Comparison of ENCODE assay signal across 1 cellular context in the genomic region with DNA sequence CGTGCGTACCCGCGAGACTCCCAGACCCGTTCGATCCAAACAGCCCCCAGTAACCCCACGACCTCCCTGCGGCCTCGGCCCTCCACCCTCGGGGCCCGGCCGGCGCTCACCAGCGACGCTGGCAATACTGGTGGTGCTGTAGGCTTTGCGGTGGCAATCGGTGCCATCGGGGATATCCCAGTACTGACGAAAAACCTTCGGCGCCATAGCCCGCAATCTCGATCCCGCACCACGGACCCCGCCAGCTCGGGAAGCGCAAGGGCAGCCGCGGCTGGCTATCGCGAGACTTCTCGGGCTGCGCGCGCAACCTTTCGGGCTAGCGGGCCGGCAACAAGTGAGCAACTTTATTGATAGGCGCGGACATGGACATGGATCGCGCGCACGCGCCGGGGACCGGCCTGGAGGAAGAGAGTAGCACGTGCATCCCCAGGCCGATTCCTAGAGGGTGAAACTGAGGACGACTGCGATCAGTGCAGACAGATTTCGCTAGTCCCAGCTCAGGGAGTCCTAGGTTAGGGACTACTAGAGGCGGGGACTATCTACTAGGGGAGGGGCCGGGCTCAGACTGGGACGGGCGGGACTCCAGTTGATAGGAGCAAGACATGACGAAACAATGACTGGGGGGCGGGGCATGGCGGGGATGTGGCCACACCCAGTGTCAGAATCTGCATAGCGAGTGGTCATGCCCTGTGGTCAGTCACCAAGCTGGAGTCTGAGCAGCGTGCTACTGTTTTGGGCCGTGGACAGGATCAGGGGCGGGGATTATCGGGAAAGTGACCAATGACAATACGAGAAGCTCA.
A peak's percentile ranks its signal among the peaks of the same experiment; 100 is the strongest.
TF ChIP-seq lines count a peak whose summit lies in the region.

A gene (minus strand): TSS at position 289 of the 800 bp plus-strand sequence. CDS start 82 bp downstream, at position 207.

TF ChIP-seq in HepG2, 621 proteins besides CTCF, POLR2A, EP300 and RAD21 (continued from another document and continues in another):
- TF ChIP-seq, protein P1, sequence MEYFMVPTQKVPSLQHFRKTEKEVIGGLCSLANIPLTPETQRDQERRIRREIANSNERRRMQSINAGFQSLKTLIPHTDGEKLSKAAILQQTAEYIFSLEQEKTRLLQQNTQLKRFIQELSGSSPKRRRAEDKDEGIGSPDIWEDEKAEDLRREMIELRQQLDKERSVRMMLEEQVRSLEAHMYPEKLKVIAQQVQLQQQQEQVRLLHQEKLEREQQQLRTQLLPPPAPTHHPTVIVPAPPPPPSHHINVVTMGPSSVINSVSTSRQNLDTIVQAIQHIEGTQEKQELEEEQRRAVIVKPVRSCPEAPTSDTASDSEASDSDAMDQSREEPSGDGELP (IDR thresholded peaks at IDR 0.05; ENCODE audit: borderline replicate concordance, low read depth): peak; percentile 71; the same call in 1 of the 2 replicates
- TF ChIP-seq TP53 (CRISPR knock-in tag; conservative IDR thresholded peaks at IDR 0.05): no peak
- no peak for TF ChIP-seq ZKSCAN8 (CRISPR knock-in tag; IDR thresholded peaks at IDR 0.05; ENCODE audit: borderline replicate concordance)
- no peak; the same call in 1 of the 2 replicates for TF ChIP-seq SALL2 (CRISPR knock-in tag; IDR thresholded peaks at IDR 0.05)
- TF ChIP-seq TAF1 (CRISPR knock-in tag; IDR thresholded peaks at IDR 0.05): peak; percentile 90
- TF ChIP-seq ZNF660 (CRISPR knock-in tag; IDR thresholded peaks at IDR 0.05; ENCODE audit: borderline replicate concordance, low read depth): no peak
- peak; percentile 88 for TF ChIP-seq TARDBP (CRISPR knock-in tag; IDR thresholded peaks at IDR 0.05)
- TF ChIP-seq AGO2 (optimal IDR thresholded peaks at IDR 0.05; ENCODE audit: low read depth, low read length): peak; percentile 79
- TF ChIP-seq, protein P2, sequence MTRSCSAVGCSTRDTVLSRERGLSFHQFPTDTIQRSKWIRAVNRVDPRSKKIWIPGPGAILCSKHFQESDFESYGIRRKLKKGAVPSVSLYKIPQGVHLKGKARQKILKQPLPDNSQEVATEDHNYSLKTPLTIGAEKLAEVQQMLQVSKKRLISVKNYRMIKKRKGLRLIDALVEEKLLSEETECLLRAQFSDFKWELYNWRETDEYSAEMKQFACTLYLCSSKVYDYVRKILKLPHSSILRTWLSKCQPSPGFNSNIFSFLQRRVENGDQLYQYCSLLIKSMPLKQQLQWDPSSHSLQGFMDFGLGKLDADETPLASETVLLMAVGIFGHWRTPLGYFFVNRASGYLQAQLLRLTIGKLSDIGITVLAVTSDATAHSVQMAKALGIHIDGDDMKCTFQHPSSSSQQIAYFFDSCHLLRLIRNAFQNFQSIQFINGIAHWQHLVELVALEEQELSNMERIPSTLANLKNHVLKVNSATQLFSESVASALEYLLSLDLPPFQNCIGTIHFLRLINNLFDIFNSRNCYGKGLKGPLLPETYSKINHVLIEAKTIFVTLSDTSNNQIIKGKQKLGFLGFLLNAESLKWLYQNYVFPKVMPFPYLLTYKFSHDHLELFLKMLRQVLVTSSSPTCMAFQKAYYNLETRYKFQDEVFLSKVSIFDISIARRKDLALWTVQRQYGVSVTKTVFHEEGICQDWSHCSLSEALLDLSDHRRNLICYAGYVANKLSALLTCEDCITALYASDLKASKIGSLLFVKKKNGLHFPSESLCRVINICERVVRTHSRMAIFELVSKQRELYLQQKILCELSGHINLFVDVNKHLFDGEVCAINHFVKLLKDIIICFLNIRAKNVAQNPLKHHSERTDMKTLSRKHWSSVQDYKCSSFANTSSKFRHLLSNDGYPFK (CRISPR knock-in tag; IDR thresholded peaks at IDR 0.05; ENCODE audit: borderline replicate concordance): peak; percentile 91
- no peak for TF ChIP-seq EZH2 (conservative IDR thresholded peaks at IDR 0.05; ENCODE audit: low read depth, low read length)
- TF ChIP-seq ZNF446 (CRISPR knock-in tag; IDR thresholded peaks at IDR 0.05): peak; percentile 83; the same call in 1 of the 2 replicates
- no peak for TF ChIP-seq KAT2B (IDR thresholded peaks at IDR 0.05; ENCODE audit: borderline replicate concordance, low read depth, low read length)
- TF ChIP-seq SETDB1 (CRISPR knock-in tag; IDR thresholded peaks at IDR 0.05; ENCODE audit: borderline replicate concordance): no peak
- TF ChIP-seq KLF6 (CRISPR knock-in tag; IDR thresholded peaks at IDR 0.05): 0 out of 2 replicates have a peak, but pooled peaks have one; percentile 52
- TF ChIP-seq, protein P3, sequence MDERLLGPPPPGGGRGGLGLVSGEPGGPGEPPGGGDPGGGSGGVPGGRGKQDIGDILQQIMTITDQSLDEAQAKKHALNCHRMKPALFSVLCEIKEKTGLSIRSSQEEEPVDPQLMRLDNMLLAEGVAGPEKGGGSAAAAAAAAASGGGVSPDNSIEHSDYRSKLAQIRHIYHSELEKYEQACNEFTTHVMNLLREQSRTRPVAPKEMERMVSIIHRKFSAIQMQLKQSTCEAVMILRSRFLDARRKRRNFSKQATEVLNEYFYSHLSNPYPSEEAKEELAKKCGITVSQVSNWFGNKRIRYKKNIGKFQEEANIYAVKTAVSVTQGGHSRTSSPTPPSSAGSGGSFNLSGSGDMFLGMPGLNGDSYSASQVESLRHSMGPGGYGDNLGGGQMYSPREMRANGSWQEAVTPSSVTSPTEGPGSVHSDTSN (CRISPR knock-in tag; IDR thresholded peaks at IDR 0.05): no peak
- no peak for TF ChIP-seq CHCHD3 (CRISPR knock-in tag; IDR thresholded peaks at IDR 0.05)
- peak; percentile 85; the same call in 1 of the 2 replicates for TF ChIP-seq REPIN1 (CRISPR knock-in tag; IDR thresholded peaks at IDR 0.05; ENCODE audit: borderline replicate concordance, low read depth)
- no peak for TF ChIP-seq CENPX (CRISPR knock-in tag; IDR thresholded peaks at IDR 0.05)
- peak; percentile 69 for TF ChIP-seq CREB1 (IDR thresholded peaks at IDR 0.05)
- TF ChIP-seq CREB1 (CRISPR knock-in tag; IDR thresholded peaks at IDR 0.05): peak; percentile 64
- no peak for TF ChIP-seq ATAD3A (CRISPR knock-in tag; IDR thresholded peaks at IDR 0.05)
- peak; percentile 92 for TF ChIP-seq MYC (CRISPR knock-in tag; IDR thresholded peaks at IDR 0.05; ENCODE audit: borderline replicate concordance)
- TF ChIP-seq NCOR1 (IDR thresholded peaks at IDR 0.05; ENCODE audit: borderline replicate concordance, low read length): peak; percentile 48; the same call in 1 of the 2 replicates
- peak; percentile 99 for TF ChIP-seq ZNF350 (CRISPR knock-in tag; IDR thresholded peaks at IDR 0.05; ENCODE audit: borderline replicate concordance, low read depth)
- TF ChIP-seq, protein P4, sequence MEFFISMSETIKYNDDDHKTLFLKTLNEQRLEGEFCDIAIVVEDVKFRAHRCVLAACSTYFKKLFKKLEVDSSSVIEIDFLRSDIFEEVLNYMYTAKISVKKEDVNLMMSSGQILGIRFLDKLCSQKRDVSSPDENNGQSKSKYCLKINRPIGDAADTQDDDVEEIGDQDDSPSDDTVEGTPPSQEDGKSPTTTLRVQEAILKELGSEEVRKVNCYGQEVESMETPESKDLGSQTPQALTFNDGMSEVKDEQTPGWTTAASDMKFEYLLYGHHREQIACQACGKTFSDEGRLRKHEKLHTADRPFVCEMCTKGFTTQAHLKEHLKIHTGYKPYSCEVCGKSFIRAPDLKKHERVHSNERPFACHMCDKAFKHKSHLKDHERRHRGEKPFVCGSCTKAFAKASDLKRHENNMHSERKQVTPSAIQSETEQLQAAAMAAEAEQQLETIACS (CRISPR knock-in tag; IDR thresholded peaks at IDR 0.05): peak; percentile 89
- no peak for TF ChIP-seq NFYB (CRISPR knock-in tag; IDR thresholded peaks at IDR 0.05)
- peak; percentile 77; the same call in 1 of the 2 replicates for TF ChIP-seq ZNF136 (CRISPR knock-in tag; IDR thresholded peaks at IDR 0.05; ENCODE audit: low read depth)
- TF ChIP-seq IRF2 (CRISPR knock-in tag; IDR thresholded peaks at IDR 0.05): peak; percentile 73
- TF ChIP-seq SALL1 (CRISPR knock-in tag; IDR thresholded peaks at IDR 0.05): peak; percentile 85
- TF ChIP-seq, protein P5, sequence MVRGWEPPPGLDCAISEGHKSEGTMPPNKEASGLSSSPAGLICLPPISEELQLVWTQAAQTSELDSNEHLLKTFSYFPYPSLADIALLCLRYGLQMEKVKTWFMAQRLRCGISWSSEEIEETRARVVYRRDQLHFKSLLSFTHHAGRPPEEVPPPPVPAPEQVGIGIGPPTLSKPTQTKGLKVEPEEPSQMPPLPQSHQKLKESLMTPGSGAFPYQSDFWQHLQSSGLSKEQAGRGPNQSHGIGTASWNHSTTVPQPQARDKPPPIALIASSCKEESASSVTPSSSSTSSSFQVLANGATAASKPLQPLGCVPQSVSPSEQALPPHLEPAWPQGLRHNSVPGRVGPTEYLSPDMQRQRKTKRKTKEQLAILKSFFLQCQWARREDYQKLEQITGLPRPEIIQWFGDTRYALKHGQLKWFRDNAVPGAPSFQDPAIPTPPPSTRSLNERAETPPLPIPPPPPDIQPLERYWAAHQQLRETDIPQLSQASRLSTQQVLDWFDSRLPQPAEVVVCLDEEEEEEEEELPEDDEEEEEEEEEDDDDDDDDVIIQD (CRISPR knock-in tag; IDR thresholded peaks at IDR 0.05; ENCODE audit: low read depth): no peak
- TF ChIP-seq ZNF775 (CRISPR knock-in tag; IDR thresholded peaks at IDR 0.05; ENCODE audit: borderline replicate concordance): no peak
- peak; percentile 100 for TF ChIP-seq YEATS2 (CRISPR knock-in tag; IDR thresholded peaks at IDR 0.05; ENCODE audit: borderline replicate concordance)
- no peak for TF ChIP-seq SNAPC2 (CRISPR knock-in tag; IDR thresholded peaks at IDR 0.05)
- TF ChIP-seq BRD4 (CRISPR knock-in tag; IDR thresholded peaks at IDR 0.05): peak; percentile 74
- TF ChIP-seq, protein P6, sequence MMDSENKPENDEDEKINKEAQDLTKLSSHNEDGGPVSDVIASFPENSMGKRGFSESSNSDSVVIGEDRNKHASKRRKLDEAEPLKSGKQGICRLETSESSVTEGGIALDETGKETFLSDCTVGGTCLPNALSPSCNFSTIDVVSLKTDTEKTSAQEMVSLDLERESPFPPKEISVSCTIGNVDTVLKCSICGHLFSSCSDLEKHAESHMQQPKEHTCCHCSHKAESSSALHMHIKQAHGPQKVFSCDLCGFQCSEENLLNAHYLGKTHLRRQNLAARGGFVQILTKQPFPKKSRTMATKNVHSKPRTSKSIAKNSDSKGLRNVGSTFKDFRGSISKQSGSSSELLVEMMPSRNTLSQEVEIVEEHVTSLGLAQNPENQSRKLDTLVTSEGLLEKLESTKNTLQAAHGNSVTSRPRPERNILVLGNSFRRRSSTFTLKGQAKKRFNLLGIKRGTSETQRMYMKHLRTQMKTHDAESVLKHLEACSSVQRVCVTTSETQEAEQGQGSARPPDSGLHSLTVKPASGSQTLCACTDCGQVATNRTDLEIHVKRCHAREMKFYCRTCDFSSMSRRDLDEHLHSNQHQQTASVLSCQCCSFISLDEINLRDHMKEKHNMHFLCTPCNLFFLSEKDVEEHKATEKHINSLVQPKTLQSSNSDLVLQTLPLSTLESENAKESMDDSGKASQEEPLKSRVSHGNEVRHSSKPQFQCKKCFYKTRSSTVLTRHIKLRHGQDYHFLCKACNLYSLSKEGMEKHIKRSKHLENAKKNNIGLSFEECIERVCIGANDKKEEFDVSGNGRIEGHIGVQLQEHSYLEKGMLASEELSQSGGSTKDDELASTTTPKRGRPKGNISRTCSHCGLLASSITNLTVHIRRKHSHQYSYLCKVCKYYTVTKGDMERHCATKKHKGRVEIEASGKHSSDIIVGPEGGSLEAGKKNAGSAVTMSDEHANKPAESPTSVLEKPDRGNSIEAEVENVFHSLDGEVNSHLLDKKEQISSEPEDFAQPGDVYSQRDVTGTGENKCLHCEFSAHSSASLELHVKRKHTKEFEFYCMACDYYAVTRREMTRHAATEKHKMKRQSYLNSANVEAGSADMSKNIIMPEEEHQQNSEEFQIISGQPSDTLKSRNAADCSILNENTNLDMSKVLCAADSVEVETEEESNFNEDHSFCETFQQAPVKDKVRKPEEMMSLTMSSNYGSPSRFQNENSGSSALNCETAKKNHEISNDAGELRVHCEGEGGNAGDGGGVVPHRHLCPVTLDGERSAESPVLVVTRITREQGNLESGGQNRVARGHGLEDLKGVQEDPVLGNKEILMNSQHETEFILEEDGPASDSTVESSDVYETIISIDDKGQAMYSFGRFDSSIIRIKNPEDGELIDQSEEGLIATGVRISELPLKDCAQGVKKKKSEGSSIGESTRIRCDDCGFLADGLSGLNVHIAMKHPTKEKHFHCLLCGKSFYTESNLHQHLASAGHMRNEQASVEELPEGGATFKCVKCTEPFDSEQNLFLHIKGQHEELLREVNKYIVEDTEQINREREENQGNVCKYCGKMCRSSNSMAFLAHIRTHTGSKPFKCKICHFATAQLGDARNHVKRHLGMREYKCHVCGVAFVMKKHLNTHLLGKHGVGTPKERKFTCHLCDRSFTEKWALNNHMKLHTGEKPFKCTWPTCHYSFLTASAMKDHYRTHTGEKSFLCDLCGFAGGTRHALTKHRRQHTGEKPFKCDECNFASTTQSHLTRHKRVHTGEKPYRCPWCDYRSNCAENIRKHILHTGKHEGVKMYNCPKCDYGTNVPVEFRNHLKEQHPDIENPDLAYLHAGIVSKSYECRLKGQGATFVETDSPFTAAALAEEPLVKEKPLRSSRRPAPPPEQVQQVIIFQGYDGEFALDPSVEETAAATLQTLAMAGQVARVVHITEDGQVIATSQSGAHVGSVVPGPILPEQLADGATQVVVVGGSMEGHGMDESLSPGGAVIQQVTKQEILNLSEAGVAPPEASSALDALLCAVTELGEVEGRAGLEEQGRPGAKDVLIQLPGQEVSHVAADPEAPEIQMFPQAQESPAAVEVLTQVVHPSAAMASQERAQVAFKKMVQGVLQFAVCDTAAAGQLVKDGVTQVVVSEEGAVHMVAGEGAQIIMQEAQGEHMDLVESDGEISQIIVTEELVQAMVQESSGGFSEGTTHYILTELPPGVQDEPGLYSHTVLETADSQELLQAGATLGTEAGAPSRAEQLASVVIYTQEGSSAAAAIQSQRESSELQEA (CRISPR knock-in tag; IDR thresholded peaks at IDR 0.05; ENCODE audit: not compliant biosample characterization): peak; percentile 41
- no peak for TF ChIP-seq ZNF251 (CRISPR knock-in tag; IDR thresholded peaks at IDR 0.05)
- 0 out of 2 replicates have a peak, but pooled peaks have one; percentile 67 for TF ChIP-seq ZNF20 (CRISPR knock-in tag; IDR thresholded peaks at IDR 0.05)
- TF ChIP-seq CEBPB (IDR thresholded peaks at IDR 0.05; ENCODE audit: borderline replicate concordance, low read depth, low read length): peak; percentile 82
